In the genomic region with DNA sequence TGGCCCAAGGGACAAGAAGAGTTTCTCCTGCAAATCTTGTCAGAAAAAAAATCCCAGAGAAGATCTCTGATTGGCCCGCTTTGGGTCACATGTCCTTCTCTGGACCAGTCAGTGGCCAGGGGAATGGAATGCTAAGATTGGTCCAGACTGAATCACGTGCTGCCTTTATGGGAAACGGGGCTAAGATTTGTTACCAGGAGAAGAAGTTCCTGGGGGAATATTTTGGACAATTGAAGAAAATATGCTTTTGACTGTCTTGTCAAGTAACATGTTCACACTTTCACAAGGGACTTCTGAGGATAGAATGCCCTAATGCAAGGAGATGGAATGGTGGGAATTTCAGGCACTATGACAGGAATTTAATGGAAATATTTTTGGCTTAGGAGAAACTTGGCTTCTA, we compare ENCODE assay signal across 27 cellular contexts.
DNase-seq lines count a peak whose midpoint lies in the region; ATAC-seq, FAIRE-seq and TF ChIP-seq lines count a peak whose summit lies in the region.
"Had no signal": no experiment of that assay in that cellular context is flagged by ENCODE, and none has a peak within 500 bp of the region (broad histone marks: within the 10 kb centered on the region; RNA-seq: fewer than 3 reads in every experiment).

No MANE protein-coding gene starts in this region.

- FAIRE-seq in HepG2 (lab: Jason Lieb, UNC) = no peak
- FAIRE-seq: GM12878 had no signal

- no peak for TF ChIP-seq POLR2A in HepG2 (IDR thresholded peaks at IDR 0.05; ENCODE audit: insufficient read depth in 1 of 2, low read depth in 2 of 2, low read length in 2 of 2)
- no peak for TF ChIP-seq POLR2A in right lobe of liver (IDR thresholded peaks at IDR 0.05)

- no peaks in the 10 kb centered on the region for H4K20me1 ChIP-seq in HepG2 (ENCODE audit: insufficient read depth, low read length)

- no peaks in the 10 kb centered on the region for H3K79me2 ChIP-seq in HepG2 (ENCODE audit: insufficient read depth, low read length)

- no peak for TF ChIP-seq EP300 in HepG2 (IDR thresholded peaks at IDR 0.05; ENCODE audit: low read depth in 2 of 2, low read length in 2 of 2)
- no peak for TF ChIP-seq EP300 in HepG2 (CRISPR knock-in tag; IDR thresholded peaks at IDR 0.05; ENCODE audit: borderline replicate concordance)

- intact Hi-C loops in HepG2 (cut with micrococcal nuclease; ENCODE audit: unreplicated experiment) (no loop called here), right lobe of liver (cut with DNase I) (no loop called here), aorta (cut with DNase I) (no loop called here)

- no TSS peak for BruUV-seq in HepG2 (replicated peaks; lab: Mats Ljungman, UMichigan)

- ATAC-seq in HepG2 (no peak), right lobe of liver (no peak), aorta (ENCODE audit: low FRiP score) (no peak)
- ATAC-seq: activated CD8-positive, alpha-beta memory T cell treated with anti-CD3 and anti-CD28 coated beads, Interleukin-2, amount 10 ng/mL, durations not matched to agents 7 days and 5 days; GM12878; left colon; natural killer cell treated with Interleukin-12 subunit alpha and Interleukin-12 subunit beta and Interleukin-15 and Interleukin-18, amount 100 ng/mL, for 72 hours; sciatic nerve had no signal

- no peak overlapping the region for H3K9ac ChIP-seq in HepG2 (ENCODE audit: insufficient read depth, low read depth, low read length)

- DNase-seq in HepG2 (ENCODE audit: low spot score) (no peak), right lobe of liver (no peak), SK-MEL-5 (ENCODE audit: low read depth, low spot score) (peak; percentile 7), hepatic stellate cell (ENCODE audit: low spot score) (peak; percentile 59), ureter (ENCODE audit: low spot score) (no peak), CD1c-positive myeloid dendritic cell (ENCODE audit: extremely low spot score) (no peak), amygdala (lab: John Stamatoyannopoulos, UW) (no peak), aorta (no peak)
- DNase-seq: ACHN; activated CD4-positive, alpha-beta T cell treated with anti-CD3 and anti-CD28 coated beads for 48 hours; activated naive CD4-positive, alpha-beta T cell treated with anti-CD3 and anti-CD28 coated beads, Interleukin-2, amount 50 U/mL, for 16 hours; anterior cingulate cortex; CD4-positive, alpha-beta memory T cell; DMS 273 treated with DMSO at 0.1 percent for 48 hours; effector memory CD4-positive, alpha-beta T cell; esophagus squamous epithelium; GF-D8; left colon; NCI-H2107; NK-92 treated with Interleukin-12 subunit alpha and Interleukin-12 subunit beta, amount 100 ng/mL, for 24 hours; SIG-M5; T-helper 1 cell; upper lobe of left lung had no signal

- in situ Hi-C loops in HepG2 (cut with HindIII; ENCODE audit: extremely low pct_ligation_motif_present, low pct_unique_long_range_greater_than_20kb) = no loop called here
- in situ Hi-C loops in SK-MEL-5 (cut with HindIII; ENCODE audit: low pct_unique_long_range_greater_than_20kb, low sequenced_read_pairs) = no loop called here

- no peaks in the 10 kb centered on the region for H3K4me1 ChIP-seq in HepG2 (ENCODE audit: insufficient read depth, low read length)
- peaks cover 0 to 4% (median 0%) of the 10 kb centered on the region in 4 donors for H3K4me1 ChIP-seq in right lobe of liver
- no peaks in the 10 kb centered on the region for H3K4me1 ChIP-seq in aorta (ENCODE audit: control insufficient read depth in 1 of 2, insufficient read depth in 2 of 2, low read length in 2 of 2)

- WGBS in HepG2 (ENCODE audit: low lambda C conversion rate) = 27% methylated on average over 3 of the region's 3 CpGs
- 52% methylated on average over 3 of the region's 3 CpGs for WGBS in right lobe of liver (ENCODE audit: insufficient coverage, low coverage, low lambda C conversion rate, missing lambda C conversion rate)
- WGBS in aorta, 2 donors = 36 to 39% methylated on average over 3 of the region's 3 CpGs

- no peaks in the 10 kb centered on the region for H3K9me3 ChIP-seq in HepG2 (ENCODE audit: low read length)
- no peaks in the 10 kb centered on the region for H3K9me3 ChIP-seq in right lobe of liver
- H3K9me3 ChIP-seq in aorta (ENCODE audit: control insufficient read depth, low read length) = no peaks in the 10 kb centered on the region
- H3K9me3 ChIP-seq: esophagus squamous epithelium, upper lobe of left lung had no signal

- H3K27ac ChIP-seq in HepG2 (ENCODE audit: extremely low read length, insufficient read depth, low read length) (no peak overlapping the region), right lobe of liver (no peak overlapping the region), aorta (ENCODE audit: low read depth in 1 of 2, low read length in 2 of 2) (no peak overlapping the region)

- H3K4me2 ChIP-seq in HepG2 (ENCODE audit: low read depth, low read length) = no peak overlapping the region

- no peak overlapping the region for H3K4me3 ChIP-seq in HepG2 (replicated peaks in 1 of 3; ENCODE audit: insufficient read depth in 1 of 3, low read depth in 2 of 3, low read length in 3 of 3)
- no peak overlapping the region for H3K4me3 ChIP-seq in right lobe of liver
- no peak overlapping the region for H3K4me3 ChIP-seq in aorta (ENCODE audit: low read length in 2 of 2)
- H3K4me3 ChIP-seq: esophagus squamous epithelium, GM12878, upper lobe of left lung had no signal

- POLR2A ChIA-PET in HepG2 (lab: Yijun Ruan, JAX) = no interaction called here

- TF ChIP-seq CTCF in HepG2 (CRISPR knock-in tag; IDR thresholded peaks at IDR 0.05) (no peak), right lobe of liver (IDR thresholded peaks at IDR 0.05) (no peak)

- no peak for TF ChIP-seq RAD21 in HepG2 (CRISPR knock-in tag; IDR thresholded peaks at IDR 0.05)

- no peak overlapping the region for H2AFZ ChIP-seq in HepG2 (ENCODE audit: low read length)

- no peaks in the 10 kb centered on the region for H3K36me3 ChIP-seq in HepG2 (replicated peaks in 1 of 2; ENCODE audit: control insufficient read depth in 1 of 2, insufficient read depth in 2 of 2, low read length in 2 of 2)
- no peaks in the 10 kb centered on the region for H3K36me3 ChIP-seq in right lobe of liver
- no peaks in the 10 kb centered on the region for H3K36me3 ChIP-seq in aorta (ENCODE audit: control insufficient read depth in 1 of 2, insufficient read depth in 2 of 2, low read length in 1 of 2)
- H3K36me3 ChIP-seq: esophagus squamous epithelium, upper lobe of left lung had no signal

- CTCF ChIA-PET in HepG2 (lab: Yijun Ruan, JAX; ENCODE audit: low intra/inter-chr PET ratio, low total read pairs) = no interaction called here

- peaks cover 0 to 12% of the 10 kb centered on the region in 2 experiments; a peak in 2 of 5 replicates for H3K27me3 ChIP-seq in HepG2 (ENCODE audit: control insufficient read depth in 1 of 2, insufficient read depth in 2 of 2, low read length in 2 of 2)
- no peaks in the 10 kb centered on the region for H3K27me3 ChIP-seq in right lobe of liver
- H3K27me3 ChIP-seq in aorta (ENCODE audit: control insufficient read depth in 1 of 2, insufficient read depth in 2 of 2, low read length in 1 of 2) = no peaks in the 10 kb centered on the region
- H3K27me3 ChIP-seq: esophagus squamous epithelium, upper lobe of left lung had no signal

TF ChIP-seq in HepG2, 621 proteins besides CTCF, POLR2A, EP300 and RAD21:
- TF ChIP-seq, protein P1, sequence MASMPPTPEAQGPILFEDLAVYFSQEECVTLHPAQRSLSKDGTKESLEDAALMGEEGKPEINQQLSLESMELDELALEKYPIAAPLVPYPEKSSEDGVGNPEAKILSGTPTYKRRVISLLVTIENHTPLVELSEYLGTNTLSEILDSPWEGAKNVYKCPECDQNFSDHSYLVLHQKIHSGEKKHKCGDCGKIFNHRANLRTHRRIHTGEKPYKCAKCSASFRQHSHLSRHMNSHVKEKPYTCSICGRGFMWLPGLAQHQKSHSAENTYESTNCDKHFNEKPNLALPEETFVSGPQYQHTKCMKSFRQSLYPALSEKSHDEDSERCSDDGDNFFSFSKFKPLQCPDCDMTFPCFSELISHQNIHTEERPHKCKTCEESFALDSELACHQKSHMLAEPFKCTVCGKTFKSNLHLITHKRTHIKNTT (CRISPR knock-in tag; IDR thresholded peaks at IDR 0.05) = no peak
- TF ChIP-seq, protein P2, sequence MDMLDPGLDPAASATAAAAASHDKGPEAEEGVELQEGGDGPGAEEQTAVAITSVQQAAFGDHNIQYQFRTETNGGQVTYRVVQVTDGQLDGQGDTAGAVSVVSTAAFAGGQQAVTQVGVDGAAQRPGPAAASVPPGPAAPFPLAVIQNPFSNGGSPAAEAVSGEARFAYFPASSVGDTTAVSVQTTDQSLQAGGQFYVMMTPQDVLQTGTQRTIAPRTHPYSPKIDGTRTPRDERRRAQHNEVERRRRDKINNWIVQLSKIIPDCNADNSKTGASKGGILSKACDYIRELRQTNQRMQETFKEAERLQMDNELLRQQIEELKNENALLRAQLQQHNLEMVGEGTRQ (IDR thresholded peaks at IDR 0.05; ENCODE audit: low read depth, low read length) = peak; percentile 57; the same call in 1 of the 2 replicates
- TF ChIP-seq, protein P2 (CRISPR knock-in tag; IDR thresholded peaks at IDR 0.05; ENCODE audit: borderline replicate concordance) = peak; percentile 23; the same call in 1 of the 2 replicates
- TF ChIP-seq NFYB (CRISPR knock-in tag; IDR thresholded peaks at IDR 0.05) = peak; percentile 30; the same call in 1 of the 2 replicates
- no peak for TF ChIP-seq ZNF20 (CRISPR knock-in tag; IDR thresholded peaks at IDR 0.05)

Comparison
In these comparisons a context has a peak if more than half of its experiments do, and no peak if none do; other contexts are left out.
1. DNase-seq: peak in SK-MEL-5 (single experiment) and hepatic stellate cell (single experiment); none in HepG2 (single experiment), right lobe of liver (0 of 3), ureter (single experiment), CD1c-positive myeloid dendritic cell (single experiment), amygdala (0 of 56) and aorta (0 of 2).